23 cellular contexts compared by ENCODE assay signal in genomic region chr1:184302346-184302745, GRCh38.
DNase-seq lines count a peak whose midpoint lies in the region; ATAC-seq and TF ChIP-seq lines count a peak whose summit lies in the region.
"Had no signal": no experiment of that assay in that cellular context is flagged by ENCODE, and none has a peak within 500 bp of the region (broad histone marks: within the 10 kb centered on the region; RNA-seq: fewer than 3 reads in every experiment).

No MANE protein-coding gene starts in this region.

- H3K4me3 ChIP-seq in CD4-positive, CD25-positive, alpha-beta regulatory T cell (ENCODE audit: low read depth, low read length): peak overlapping the region; percentile 10
- no peak overlapping the region for H3K4me3 ChIP-seq in OCI-LY3 (ENCODE audit: low read length)
- H3K4me3 ChIP-seq: GM23338, HAP-1, SK-N-MC had no signal

- no peaks in the 10 kb centered on the region for H3K36me3 Mint-ChIP-seq in CD4-positive, CD25-positive, alpha-beta regulatory T cell
- H3K36me3 Mint-ChIP-seq in immature natural killer cell (peaks cover 0 to 4% (median 3%) of the 10 kb centered on the region in 3 donors), CD14-positive monocyte (no peaks in the 10 kb centered on the region)

- H3K9ac ChIP-seq in OCI-LY3 (ENCODE audit: low read length): no peak overlapping the region

- 0 out of 2 replicates have a peak overlapping the region, but pooled peaks have one; percentile 10 for H3K4me2 ChIP-seq in OCI-LY3 (ENCODE audit: low read length)
- H3K4me2 ChIP-seq: GM23338 had no signal

- peaks cover 0 to 9% (median 2%) of the 10 kb centered on the region in 7 donors for H3K9me3 Mint-ChIP-seq in CD4-positive, CD25-positive, alpha-beta regulatory T cell
- H3K9me3 Mint-ChIP-seq in immature natural killer cell (peaks cover 0 to under 1% (median 0%) of the 10 kb centered on the region in 6 donors), CD14-positive monocyte (peaks cover 0 to 7% (median 3%) of the 10 kb centered on the region in 7 donors)
- H3K9me3 Mint-ChIP-seq: CD4-positive, alpha-beta T cell; GM23338 had no signal

- intact Hi-C loops in CD14-positive monocyte (cut with micrococcal nuclease): no loop called here

- H3K36me3 ChIP-seq in CD4-positive, CD25-positive, alpha-beta regulatory T cell (ENCODE audit: control insufficient read depth, insufficient read depth, low read length): no peaks in the 10 kb centered on the region
- H3K36me3 ChIP-seq in OCI-LY3 (replicated peaks; ENCODE audit: low read depth, low read length): no peaks in the 10 kb centered on the region
- H3K36me3 ChIP-seq: BE2C, HAP-1 had no signal

- TF ChIP-seq CTCF in GM13976 (IDR thresholded peaks at IDR 0.05; ENCODE audit: borderline replicate concordance, control extremely low read depth, extremely low read depth, insufficient read depth, missing control alignments) (no peak), OCI-LY3 (IDR thresholded peaks at IDR 0.05; ENCODE audit: low read depth, low read length) (no peak), CD14-positive monocyte (IDR thresholded peaks at IDR 0.05) (no peak)

- H4K20me1 ChIP-seq in OCI-LY3 (ENCODE audit: insufficient read depth, low read length): no peaks in the 10 kb centered on the region

- no peaks in the 10 kb centered on the region for H3K4me1 ChIP-seq in CD4-positive, CD25-positive, alpha-beta regulatory T cell (ENCODE audit: control insufficient read depth, insufficient read depth, low read length, poor library complexity, severe bottlenecking)
- peaks cover 27% of the 10 kb centered on the region for H3K4me1 ChIP-seq in OCI-LY3 (ENCODE audit: low read length)
- H3K4me1 ChIP-seq: HAP-1 had no signal

- H3K27me3 Mint-ChIP-seq in CD4-positive, CD25-positive, alpha-beta regulatory T cell: peaks cover under 1% of the 10 kb centered on the region
- H3K27me3 Mint-ChIP-seq in immature natural killer cell (ENCODE audit: low read depth in 3 of 3) (peaks cover 0 to 4% (median 0%) of the 10 kb centered on the region in 3 donors), CD14-positive monocyte (ENCODE audit: low read depth in 3 of 3) (no peaks in the 10 kb centered on the region)

- H3K27me3 ChIP-seq in CD4-positive, CD25-positive, alpha-beta regulatory T cell (ENCODE audit: control insufficient read depth, insufficient read depth, low read length): no peaks in the 10 kb centered on the region
- no peaks in the 10 kb centered on the region for H3K27me3 ChIP-seq in OCI-LY3 (ENCODE audit: low read depth, low read length)
- H3K27me3 ChIP-seq: BE2C had no signal

- H3K9me3 ChIP-seq in CD4-positive, CD25-positive, alpha-beta regulatory T cell (ENCODE audit: control insufficient read depth in 2 of 2, low read length in 2 of 2): no peaks in the 10 kb centered on the region
- no peaks in the 10 kb centered on the region for H3K9me3 ChIP-seq in OCI-LY3 (ENCODE audit: insufficient read depth, low read length)
- H3K9me3 ChIP-seq: BE2C, HAP-1 had no signal

- no peak overlapping the region for H3K27ac ChIP-seq in CD4-positive, CD25-positive, alpha-beta regulatory T cell (ENCODE audit: insufficient read depth, low read length, poor library complexity, severe bottlenecking)
- H3K27ac ChIP-seq in OCI-LY3 (ENCODE audit: low read length): no peak overlapping the region
- H3K27ac ChIP-seq: RWPE1, SK-N-MC had no signal

- peaks cover 0 to 9% (median 2%) of the 10 kb centered on the region in 4 donors for H3K4me1 Mint-ChIP-seq in CD4-positive, CD25-positive, alpha-beta regulatory T cell
- H3K4me1 Mint-ChIP-seq in immature natural killer cell: peaks cover 0 to 10% of the 10 kb centered on the region in 2 donors
- peaks cover 2% of the 10 kb centered on the region for H3K4me1 Mint-ChIP-seq in CD14-positive monocyte

- H3K4me3 Mint-ChIP-seq in CD4-positive, CD25-positive, alpha-beta regulatory T cell: no peak overlapping the region
- H3K4me3 Mint-ChIP-seq in immature natural killer cell: peak overlapping the region in 4 of 5 donors; percentile 4 to 66 (median 47)
- no peak overlapping the region for H3K4me3 Mint-ChIP-seq in CD14-positive monocyte
- H3K4me3 Mint-ChIP-seq: CD4-positive, alpha-beta T cell; GM23338 had no signal

- no peak overlapping the region for H2AFZ ChIP-seq in OCI-LY3 (ENCODE audit: low read depth, low read length)
- H2AFZ ChIP-seq: GM23338 had no signal

- H3K79me2 ChIP-seq in OCI-LY3 (ENCODE audit: low read length): no peaks in the 10 kb centered on the region

- H3K27ac Mint-ChIP-seq in CD4-positive, CD25-positive, alpha-beta regulatory T cell: no peak overlapping the region
- peak overlapping the region in 1 of 6 donors; percentile 16 for H3K27ac Mint-ChIP-seq in immature natural killer cell
- no peak overlapping the region for H3K27ac Mint-ChIP-seq in CD14-positive monocyte
- H3K27ac Mint-ChIP-seq: CD4-positive, alpha-beta T cell; GM23338 had no signal

- no peak for ATAC-seq in CD4-positive, CD25-positive, alpha-beta regulatory T cell (ENCODE audit: low read depth in 2 of 2)
- no peak for ATAC-seq in HG03342 (IDR thresholded peaks at IDR 0.05; ENCODE audit: unreplicated experiment)
- ATAC-seq: GM23338 had no signal

- in situ Hi-C loops in GM13976 (cut with MboI; ENCODE audit: low sequenced_read_pairs, unreplicated experiment): no loop called here

- no peak for DNase-seq in CD4-positive, CD25-positive, alpha-beta regulatory T cell
- DNase-seq in GM13976 (ENCODE audit: low spot score) (peak; percentile 4), immature natural killer cell (no peak), NOMO-1 treated with DMSO at 0.1 percent for 48 hours (lab: John Stamatoyannopoulos, UW; ENCODE audit: unreplicated experiment) (no peak), CD14-positive monocyte (ENCODE audit: low spot score) (no peak)
- no peak for DNase-seq in effector CD4-positive, alpha-beta T cell
- DNase-seq: BE2C; CD4-positive, alpha-beta T cell; DMS153; Karpas-422; NCI-H1417; NCI-H1694 treated with DMSO at 0.1 percent for 48 hours; NCI-H2081 treated with DMSO at 0.1 percent for 48 hours; NCI-H2171 treated with DMSO at 0.1 percent for 48 hours; NCI-H524 treated with DMSO at 0.1 percent for 48 hours; NCI-H82; SHP77 treated with DMSO at 0.1 percent for 48 hours had no signal

Comparison
In these comparisons a context has a peak if more than half of its experiments do, and no peak if none do; other contexts are left out.
1. H3K4me3 Mint-ChIP-seq: peak in immature natural killer cell (4 of 5); none in CD4-positive, CD25-positive, alpha-beta regulatory T cell (0 of 4) and CD14-positive monocyte (0 of 2).